Comparison of ENCODE assay signal across 15 cellular contexts in the genomic region with DNA sequence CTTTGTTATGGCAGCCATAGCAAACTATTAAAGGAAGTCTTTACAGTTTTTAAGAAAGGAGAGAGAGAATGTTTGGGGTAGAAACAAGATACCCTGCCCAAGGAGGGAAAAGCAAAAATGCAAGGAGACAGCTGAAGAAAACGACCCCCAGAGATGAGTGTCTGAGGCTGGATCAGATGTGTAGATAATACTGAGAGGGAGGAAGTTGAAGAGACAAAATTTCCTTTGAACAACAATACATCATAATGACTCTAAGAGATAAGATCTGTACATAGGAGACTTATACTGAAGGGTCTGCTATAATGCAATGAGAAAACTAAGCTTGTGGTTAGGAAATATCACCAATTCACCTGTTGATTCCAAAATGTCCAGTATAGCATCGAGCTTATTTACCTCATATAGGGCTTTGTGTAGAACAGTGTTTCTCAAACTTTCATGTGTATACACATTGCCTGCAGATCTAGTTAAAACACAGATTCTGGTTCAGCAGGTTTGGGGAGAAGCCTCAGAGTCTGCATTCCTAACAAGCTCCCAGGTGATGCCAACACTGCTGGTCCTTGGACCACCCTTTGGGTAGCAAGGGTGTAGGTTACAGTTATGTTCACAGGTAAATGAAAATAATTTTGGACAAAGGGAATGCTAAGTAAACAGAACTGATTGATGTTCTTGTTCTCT.
"Had no signal": no experiment of that assay in that cellular context is flagged by ENCODE, and none has a peak within 500 bp of the region (broad histone marks: within the 10 kb centered on the region; RNA-seq: fewer than 3 reads in every experiment).

No MANE protein-coding gene starts in this region.

- H3K36me3 ChIP-seq: ascending aorta, sigmoid colon, upper lobe of left lung had no signal

- ATAC-seq: activated CD4-positive, alpha-beta T cell treated with anti-CD3 and anti-CD28 coated beads for 36 hours; activated naive CD8-positive, alpha-beta T cell treated with anti-CD3 and anti-CD28 coated beads, Interleukin-2, amount 50 U/mL, for 24 hours; left colon; naive thymus-derived CD8-positive, alpha-beta T cell had no signal

- DNase-seq: activated CD4-positive, alpha-beta T cell treated with anti-CD3 and anti-CD28 coated beads for 36 hours; activated naive CD4-positive, alpha-beta T cell treated with Interleukin-2 at 50 U/mL for 16 hours; activated naive CD8-positive, alpha-beta T cell treated with anti-CD3 and anti-CD28 coated beads, Interleukin-2, amount 50 U/mL, for 24 hours; foreskin melanocyte; head of caudate nucleus; left colon; mucosa of descending colon; naive thymus-derived CD8-positive, alpha-beta T cell; sigmoid colon; stimulated activated CD4-positive, alpha-beta T cell treated with anti-CD3 and anti-CD28 coated beads, Interleukin-12 subunit alpha, Interleukin-12 subunit beta, amount 100 ng/mL, for 4 hours; stimulated activated CD4-positive, alpha-beta T cell treated with anti-CD3 and anti-CD28 coated beads, Interleukin-2, amount 100 ng/mL, for 48 hours; stimulated activated naive CD4-positive, alpha-beta T cell treated with Interleukin-2 at 50 U/mL for 16 hours; T-helper 9 cell had no signal

- H3K9me3 ChIP-seq: ascending aorta, mucosa of descending colon, sigmoid colon, upper lobe of left lung had no signal

- H3K4me1 ChIP-seq: ascending aorta, sigmoid colon had no signal

- H3K27ac ChIP-seq: ascending aorta, sigmoid colon had no signal

- H3K27me3 ChIP-seq: ascending aorta, sigmoid colon, upper lobe of left lung had no signal

- H3K4me3 ChIP-seq: ascending aorta, mucosa of descending colon, sigmoid colon, upper lobe of left lung had no signal
